ENCODE assay signal across 1 cellular context in the genomic region with DNA sequence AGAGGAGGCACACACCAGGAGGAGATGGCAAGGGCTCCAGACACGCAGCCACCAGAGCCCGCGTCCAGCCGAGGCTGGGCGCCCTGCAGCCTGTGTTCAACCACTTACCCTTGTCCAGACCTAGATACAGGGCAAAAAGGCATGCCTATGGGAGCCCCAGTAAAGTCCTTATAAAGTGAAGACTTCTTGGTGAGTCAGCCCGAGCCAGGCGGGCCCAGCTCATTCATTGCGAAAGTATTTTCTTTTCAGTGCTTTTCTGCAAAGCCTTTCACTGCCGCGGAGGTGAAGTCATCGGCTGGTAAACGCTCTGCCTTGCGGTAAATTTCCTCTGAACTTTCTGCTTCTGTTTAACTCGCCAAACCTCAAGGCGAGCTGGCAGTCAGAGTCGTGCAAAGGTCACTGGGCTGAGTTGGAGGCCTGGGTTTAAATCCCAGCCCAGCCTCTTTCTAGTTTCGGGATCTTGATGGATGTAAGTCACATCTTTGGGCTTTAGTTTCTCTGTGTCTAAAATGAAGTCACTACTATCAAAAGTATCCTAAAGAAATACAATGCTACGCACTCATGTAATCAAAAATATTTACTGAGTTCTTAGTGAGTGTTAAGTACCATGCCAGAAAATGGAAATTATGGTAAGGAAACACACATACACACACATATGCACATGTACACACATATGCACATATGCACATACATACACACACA.
TF ChIP-seq lines count a peak whose summit lies in the region.

No MANE protein-coding gene starts in this region.

TF ChIP-seq in HepG2, 621 proteins besides CTCF, POLR2A, EP300 and RAD21 (continued from another document and continues in another):
- TF ChIP-seq, protein P1, sequence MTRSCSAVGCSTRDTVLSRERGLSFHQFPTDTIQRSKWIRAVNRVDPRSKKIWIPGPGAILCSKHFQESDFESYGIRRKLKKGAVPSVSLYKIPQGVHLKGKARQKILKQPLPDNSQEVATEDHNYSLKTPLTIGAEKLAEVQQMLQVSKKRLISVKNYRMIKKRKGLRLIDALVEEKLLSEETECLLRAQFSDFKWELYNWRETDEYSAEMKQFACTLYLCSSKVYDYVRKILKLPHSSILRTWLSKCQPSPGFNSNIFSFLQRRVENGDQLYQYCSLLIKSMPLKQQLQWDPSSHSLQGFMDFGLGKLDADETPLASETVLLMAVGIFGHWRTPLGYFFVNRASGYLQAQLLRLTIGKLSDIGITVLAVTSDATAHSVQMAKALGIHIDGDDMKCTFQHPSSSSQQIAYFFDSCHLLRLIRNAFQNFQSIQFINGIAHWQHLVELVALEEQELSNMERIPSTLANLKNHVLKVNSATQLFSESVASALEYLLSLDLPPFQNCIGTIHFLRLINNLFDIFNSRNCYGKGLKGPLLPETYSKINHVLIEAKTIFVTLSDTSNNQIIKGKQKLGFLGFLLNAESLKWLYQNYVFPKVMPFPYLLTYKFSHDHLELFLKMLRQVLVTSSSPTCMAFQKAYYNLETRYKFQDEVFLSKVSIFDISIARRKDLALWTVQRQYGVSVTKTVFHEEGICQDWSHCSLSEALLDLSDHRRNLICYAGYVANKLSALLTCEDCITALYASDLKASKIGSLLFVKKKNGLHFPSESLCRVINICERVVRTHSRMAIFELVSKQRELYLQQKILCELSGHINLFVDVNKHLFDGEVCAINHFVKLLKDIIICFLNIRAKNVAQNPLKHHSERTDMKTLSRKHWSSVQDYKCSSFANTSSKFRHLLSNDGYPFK (CRISPR knock-in tag; IDR thresholded peaks at IDR 0.05; ENCODE audit: borderline replicate concordance): 0 out of 2 replicates have a peak, but pooled peaks have one; percentile 11
- TF ChIP-seq IRF2 (CRISPR knock-in tag; IDR thresholded peaks at IDR 0.05) (0 out of 2 replicates have a peak, but pooled peaks have one; percentile 49), ZNF20 (CRISPR knock-in tag; IDR thresholded peaks at IDR 0.05) (no peak), KDM2A (CRISPR knock-in tag; IDR thresholded peaks at IDR 0.05; ENCODE audit: borderline replicate concordance, low read depth) (peak; percentile 64; the same call in 1 of the 2 replicates), NCOA2 (CRISPR knock-in tag; IDR thresholded peaks at IDR 0.05) (peak; percentile 86), GTF2F1 (IDR thresholded peaks at IDR 0.05; ENCODE audit: low read length) (no peak), SNAI1 (CRISPR knock-in tag; IDR thresholded peaks at IDR 0.05; ENCODE audit: borderline replicate concordance) (no peak), SMC3 (IDR thresholded peaks at IDR 0.05; ENCODE audit: low read length) (peak; percentile 26; the same call in 1 of the 2 replicates), ESRRA (CRISPR knock-in tag; IDR thresholded peaks at IDR 0.05; ENCODE audit: low read depth) (peak; percentile 33; the same call in 1 of the 2 replicates), ZSCAN20 (CRISPR knock-in tag; IDR thresholded peaks at IDR 0.05; ENCODE audit: borderline replicate concordance) (no peak), SKI (IDR thresholded peaks at IDR 0.05; ENCODE audit: partially characterized antibody) (peak; percentile 74), ATAD3A (CRISPR knock-in tag; IDR thresholded peaks at IDR 0.05) (no peak), ZBTB7B (CRISPR knock-in tag; IDR thresholded peaks at IDR 0.05) (peak; percentile 81), ZNF44 (CRISPR knock-in tag; IDR thresholded peaks at IDR 0.05) (no peak), ZFP36L1 (CRISPR knock-in tag; IDR thresholded peaks at IDR 0.05) (0 out of 2 replicates have a peak, but pooled peaks have one; percentile 45), ZNF484 (CRISPR knock-in tag; IDR thresholded peaks at IDR 0.05; ENCODE audit: borderline replicate concordance, low read depth) (no peak), ZNF775 (CRISPR knock-in tag; IDR thresholded peaks at IDR 0.05; ENCODE audit: borderline replicate concordance) (no peak), SOX13 (IDR thresholded peaks at IDR 0.05) (no peak), SOX13 (CRISPR knock-in tag; conservative IDR thresholded peaks at IDR 0.05 in 1 of 2, IDR thresholded peaks at IDR 0.05 in 1 of 2) (peak in 1 of 2 experiments; percentile 76; a peak in 2 of 4 replicates), JUN (CRISPR knock-in tag; IDR thresholded peaks at IDR 0.05) (peak; percentile 86), HOXA7 (CRISPR knock-in tag; IDR thresholded peaks at IDR 0.05) (no peak), TCF7 (IDR thresholded peaks at IDR 0.05; ENCODE audit: low read depth) (peak; percentile 80), CBFB (CRISPR knock-in tag; IDR thresholded peaks at IDR 0.05) (peak; percentile 63; the same call in 1 of the 2 replicates), PHF21A (CRISPR knock-in tag; IDR thresholded peaks at IDR 0.05) (peak; percentile 64), ZFP90 (CRISPR knock-in tag; IDR thresholded peaks at IDR 0.05; ENCODE audit: borderline replicate concordance) (no peak), SAP130 (CRISPR knock-in tag; IDR thresholded peaks at IDR 0.05; ENCODE audit: low read depth) (peak; percentile 61; the same call in 1 of the 2 replicates), MED1 (CRISPR knock-in tag; IDR thresholded peaks at IDR 0.05) (peak; percentile 63), ZNF563 (CRISPR knock-in tag; IDR thresholded peaks at IDR 0.05) (no peak), ZNF354B (CRISPR knock-in tag; IDR thresholded peaks at IDR 0.05) (no peak), ZNF788 (CRISPR knock-in tag; IDR thresholded peaks at IDR 0.05; ENCODE audit: borderline replicate concordance) (no peak), ZNF10 (CRISPR knock-in tag; IDR thresholded peaks at IDR 0.05; ENCODE audit: borderline replicate concordance, low read depth) (no peak), FOXA3 (CRISPR knock-in tag; IDR thresholded peaks at IDR 0.05) (peak; percentile 66), SIX4 (CRISPR knock-in tag; IDR thresholded peaks at IDR 0.05) (0 out of 2 replicates have a peak, but pooled peaks have one; percentile 16), THYN1 (CRISPR knock-in tag; IDR thresholded peaks at IDR 0.05; ENCODE audit: borderline replicate concordance, low read depth) (no peak), ZNF619 (CRISPR knock-in tag; IDR thresholded peaks at IDR 0.05) (0 out of 2 replicates have a peak, but pooled peaks have one; percentile 33), ZNF205 (CRISPR knock-in tag; IDR thresholded peaks at IDR 0.05) (0 out of 2 replicates have a peak, but pooled peaks have one; percentile 53), ZFX (CRISPR knock-in tag; IDR thresholded peaks at IDR 0.05; ENCODE audit: low read depth) (peak; percentile 54; the same call in 1 of the 2 replicates), ZNF331 (CRISPR knock-in tag; IDR thresholded peaks at IDR 0.05) (peak; percentile 73), SALL1 (CRISPR knock-in tag; IDR thresholded peaks at IDR 0.05) (no peak; the same call in 1 of the 2 replicates)
- TF ChIP-seq, protein P2, sequence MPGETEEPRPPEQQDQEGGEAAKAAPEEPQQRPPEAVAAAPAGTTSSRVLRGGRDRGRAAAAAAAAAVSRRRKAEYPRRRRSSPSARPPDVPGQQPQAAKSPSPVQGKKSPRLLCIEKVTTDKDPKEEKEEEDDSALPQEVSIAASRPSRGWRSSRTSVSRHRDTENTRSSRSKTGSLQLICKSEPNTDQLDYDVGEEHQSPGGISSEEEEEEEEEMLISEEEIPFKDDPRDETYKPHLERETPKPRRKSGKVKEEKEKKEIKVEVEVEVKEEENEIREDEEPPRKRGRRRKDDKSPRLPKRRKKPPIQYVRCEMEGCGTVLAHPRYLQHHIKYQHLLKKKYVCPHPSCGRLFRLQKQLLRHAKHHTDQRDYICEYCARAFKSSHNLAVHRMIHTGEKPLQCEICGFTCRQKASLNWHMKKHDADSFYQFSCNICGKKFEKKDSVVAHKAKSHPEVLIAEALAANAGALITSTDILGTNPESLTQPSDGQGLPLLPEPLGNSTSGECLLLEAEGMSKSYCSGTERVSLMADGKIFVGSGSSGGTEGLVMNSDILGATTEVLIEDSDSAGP (CRISPR knock-in tag; IDR thresholded peaks at IDR 0.05; ENCODE audit: borderline replicate concordance): 0 out of 2 replicates have a peak, but pooled peaks have one; percentile 25
- TF ChIP-seq, protein P3, sequence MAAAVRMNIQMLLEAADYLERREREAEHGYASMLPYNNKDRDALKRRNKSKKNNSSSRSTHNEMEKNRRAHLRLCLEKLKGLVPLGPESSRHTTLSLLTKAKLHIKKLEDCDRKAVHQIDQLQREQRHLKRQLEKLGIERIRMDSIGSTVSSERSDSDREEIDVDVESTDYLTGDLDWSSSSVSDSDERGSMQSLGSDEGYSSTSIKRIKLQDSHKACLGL (CRISPR knock-in tag; IDR thresholded peaks at IDR 0.05): no peak
- TF ChIP-seq, protein P4, sequence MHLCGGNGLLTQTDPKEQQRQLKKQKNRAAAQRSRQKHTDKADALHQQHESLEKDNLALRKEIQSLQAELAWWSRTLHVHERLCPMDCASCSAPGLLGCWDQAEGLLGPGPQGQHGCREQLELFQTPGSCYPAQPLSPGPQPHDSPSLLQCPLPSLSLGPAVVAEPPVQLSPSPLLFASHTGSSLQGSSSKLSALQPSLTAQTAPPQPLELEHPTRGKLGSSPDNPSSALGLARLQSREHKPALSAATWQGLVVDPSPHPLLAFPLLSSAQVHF (CRISPR knock-in tag; IDR thresholded peaks at IDR 0.05): no peak
- TF ChIP-seq, protein P5, sequence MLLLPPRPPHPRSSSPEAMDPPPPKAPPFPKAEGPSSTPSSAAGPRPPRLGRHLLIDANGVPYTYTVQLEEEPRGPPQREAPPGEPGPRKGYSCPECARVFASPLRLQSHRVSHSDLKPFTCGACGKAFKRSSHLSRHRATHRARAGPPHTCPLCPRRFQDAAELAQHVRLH (CRISPR knock-in tag; IDR thresholded peaks at IDR 0.05; ENCODE audit: borderline replicate concordance, low read depth): peak; percentile 22; the same call in 1 of the 2 replicates
- TF ChIP-seq, protein P6, sequence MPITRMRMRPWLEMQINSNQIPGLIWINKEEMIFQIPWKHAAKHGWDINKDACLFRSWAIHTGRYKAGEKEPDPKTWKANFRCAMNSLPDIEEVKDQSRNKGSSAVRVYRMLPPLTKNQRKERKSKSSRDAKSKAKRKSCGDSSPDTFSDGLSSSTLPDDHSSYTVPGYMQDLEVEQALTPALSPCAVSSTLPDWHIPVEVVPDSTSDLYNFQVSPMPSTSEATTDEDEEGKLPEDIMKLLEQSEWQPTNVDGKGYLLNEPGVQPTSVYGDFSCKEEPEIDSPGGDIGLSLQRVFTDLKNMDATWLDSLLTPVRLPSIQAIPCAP (CRISPR knock-in tag; IDR thresholded peaks at IDR 0.05; ENCODE audit: low read depth): no peak
- TF ChIP-seq, protein P7, sequence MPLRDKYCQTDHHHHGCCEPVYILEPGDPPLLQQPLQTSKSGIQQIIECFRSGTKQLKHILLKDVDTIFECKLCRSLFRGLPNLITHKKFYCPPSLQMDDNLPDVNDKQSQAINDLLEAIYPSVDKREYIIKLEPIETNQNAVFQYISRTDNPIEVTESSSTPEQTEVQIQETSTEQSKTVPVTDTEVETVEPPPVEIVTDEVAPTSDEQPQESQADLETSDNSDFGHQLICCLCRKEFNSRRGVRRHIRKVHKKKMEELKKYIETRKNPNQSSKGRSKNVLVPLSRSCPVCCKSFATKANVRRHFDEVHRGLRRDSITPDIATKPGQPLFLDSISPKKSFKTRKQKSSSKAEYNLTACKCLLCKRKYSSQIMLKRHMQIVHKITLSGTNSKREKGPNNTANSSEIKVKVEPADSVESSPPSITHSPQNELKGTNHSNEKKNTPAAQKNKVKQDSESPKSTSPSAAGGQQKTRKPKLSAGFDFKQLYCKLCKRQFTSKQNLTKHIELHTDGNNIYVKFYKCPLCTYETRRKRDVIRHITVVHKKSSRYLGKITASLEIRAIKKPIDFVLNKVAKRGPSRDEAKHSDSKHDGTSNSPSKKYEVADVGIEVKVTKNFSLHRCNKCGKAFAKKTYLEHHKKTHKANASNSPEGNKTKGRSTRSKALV (CRISPR knock-in tag; IDR thresholded peaks at IDR 0.05): no peak
- TF ChIP-seq, protein P8, sequence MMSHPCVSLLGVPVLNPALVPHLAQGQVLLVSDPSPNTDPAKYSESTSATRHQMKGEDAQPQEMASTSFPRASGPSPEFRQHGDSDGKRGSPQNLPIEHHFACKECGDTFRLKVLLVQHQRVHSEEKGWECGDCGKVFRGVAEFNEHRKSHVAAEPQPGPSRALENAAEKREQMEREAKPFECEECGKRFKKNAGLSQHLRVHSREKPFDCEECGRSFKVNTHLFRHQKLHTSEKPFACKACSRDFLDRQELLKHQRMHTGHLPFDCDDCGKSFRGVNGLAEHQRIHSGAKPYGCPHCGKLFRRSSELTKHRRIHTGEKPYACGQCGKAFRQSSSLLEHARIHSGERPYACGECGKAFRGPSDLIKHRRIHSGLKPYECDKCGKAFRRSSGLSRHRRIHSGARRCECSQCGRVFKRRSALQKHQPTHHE (CRISPR knock-in tag; IDR thresholded peaks at IDR 0.05; ENCODE audit: borderline replicate concordance): no peak
- TF ChIP-seq, protein P9, sequence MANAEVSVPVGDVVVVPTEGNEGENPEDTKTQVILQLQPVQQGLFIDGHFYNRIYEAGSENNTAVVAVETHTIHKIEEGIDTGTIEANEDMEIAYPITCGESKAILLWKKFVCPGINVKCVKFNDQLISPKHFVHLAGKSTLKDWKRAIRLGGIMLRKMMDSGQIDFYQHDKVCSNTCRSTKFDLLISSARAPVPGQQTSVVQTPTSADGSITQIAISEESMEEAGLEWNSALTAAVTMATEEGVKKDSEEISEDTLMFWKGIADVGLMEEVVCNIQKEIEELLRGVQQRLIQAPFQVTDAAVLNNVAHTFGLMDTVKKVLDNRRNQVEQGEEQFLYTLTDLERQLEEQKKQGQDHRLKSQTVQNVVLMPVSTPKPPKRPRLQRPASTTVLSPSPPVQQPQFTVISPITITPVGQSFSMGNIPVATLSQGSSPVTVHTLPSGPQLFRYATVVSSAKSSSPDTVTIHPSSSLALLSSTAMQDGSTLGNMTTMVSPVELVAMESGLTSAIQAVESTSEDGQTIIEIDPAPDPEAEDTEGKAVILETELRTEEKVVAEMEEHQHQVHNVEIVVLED (CRISPR knock-in tag; IDR thresholded peaks at IDR 0.05; ENCODE audit: borderline replicate concordance): no peak
- TF ChIP-seq, protein P10, sequence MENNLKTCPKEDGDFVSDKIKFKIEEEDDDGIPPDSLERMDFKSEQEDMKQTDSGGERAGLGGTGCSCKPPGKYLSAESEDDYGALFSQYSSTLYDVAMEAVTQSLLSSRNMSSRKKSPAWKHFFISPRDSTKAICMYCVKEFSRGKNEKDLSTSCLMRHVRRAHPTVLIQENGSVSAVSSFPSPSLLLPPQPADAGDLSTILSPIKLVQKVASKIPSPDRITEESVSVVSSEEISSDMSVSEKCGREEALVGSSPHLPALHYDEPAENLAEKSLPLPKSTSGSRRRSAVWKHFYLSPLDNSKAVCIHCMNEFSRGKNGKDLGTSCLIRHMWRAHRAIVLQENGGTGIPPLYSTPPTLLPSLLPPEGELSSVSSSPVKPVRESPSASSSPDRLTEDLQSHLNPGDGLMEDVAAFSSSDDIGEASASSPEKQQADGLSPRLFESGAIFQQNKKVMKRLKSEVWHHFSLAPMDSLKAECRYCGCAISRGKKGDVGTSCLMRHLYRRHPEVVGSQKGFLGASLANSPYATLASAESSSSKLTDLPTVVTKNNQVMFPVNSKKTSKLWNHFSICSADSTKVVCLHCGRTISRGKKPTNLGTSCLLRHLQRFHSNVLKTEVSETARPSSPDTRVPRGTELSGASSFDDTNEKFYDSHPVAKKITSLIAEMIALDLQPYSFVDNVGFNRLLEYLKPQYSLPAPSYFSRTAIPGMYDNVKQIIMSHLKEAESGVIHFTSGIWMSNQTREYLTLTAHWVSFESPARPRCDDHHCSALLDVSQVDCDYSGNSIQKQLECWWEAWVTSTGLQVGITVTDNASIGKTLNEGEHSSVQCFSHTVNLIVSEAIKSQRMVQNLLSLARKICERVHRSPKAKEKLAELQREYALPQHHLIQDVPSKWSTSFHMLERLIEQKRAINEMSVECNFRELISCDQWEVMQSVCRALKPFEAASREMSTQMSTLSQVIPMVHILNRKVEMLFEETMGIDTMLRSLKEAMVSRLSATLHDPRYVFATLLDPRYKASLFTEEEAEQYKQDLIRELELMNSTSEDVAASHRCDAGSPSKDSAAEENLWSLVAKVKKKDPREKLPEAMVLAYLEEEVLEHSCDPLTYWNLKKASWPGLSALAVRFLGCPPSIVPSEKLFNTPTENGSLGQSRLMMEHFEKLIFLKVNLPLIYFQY (CRISPR knock-in tag; IDR thresholded peaks at IDR 0.05; ENCODE audit: borderline replicate concordance): peak; percentile 92
